ENCODE assay signal across 13 cellular contexts in genomic region chr2:185335879-185336278, GRCh38.
A peak's percentile ranks its signal among the peaks of the same experiment; 100 is the strongest.
DNase-seq lines count a peak whose midpoint lies in the region; ATAC-seq and TF ChIP-seq lines count a peak whose summit lies in the region.
"Had no signal": no experiment of that assay in that cellular context is flagged by ENCODE, and none has a peak within 500 bp of the region (broad histone marks: within the 10 kb centered on the region; RNA-seq: fewer than 3 reads in every experiment).

No MANE protein-coding gene starts in this region.

- POLR2A ChIA-PET in CD4-positive, alpha-beta memory T cell (lab: Charles Lee; ENCODE audit: partially characterized antibody): no interaction called here

- H3K4me1 ChIP-seq in mammary epithelial cell (ENCODE audit: insufficient read depth, low read length): peaks cover 12% of the 10 kb centered on the region
- no peaks in the 10 kb centered on the region for H3K4me1 ChIP-seq in CD4-positive, alpha-beta memory T cell (ENCODE audit: insufficient read depth, low read length)
- H3K4me1 ChIP-seq: A549 had no signal

- ATAC-seq in GM18861 (IDR thresholded peaks at IDR 0.05; ENCODE audit: unreplicated experiment) (no peak), Right ventricle myocardium superior (ENCODE audit: poor library complexity) (no peak)
- ATAC-seq: A549 had no signal

- no peak overlapping the region for H3K4me3 ChIP-seq in mammary epithelial cell (replicated peaks in 1 of 3; ENCODE audit: insufficient read depth in 1 of 3, low read depth in 2 of 3, low read length in 3 of 3)
- H3K4me3 ChIP-seq in CD4-positive, alpha-beta memory T cell (ENCODE audit: low read length in 2 of 2): no peak overlapping the region
- H3K4me3 ChIP-seq: A549 had no signal

- no peaks in the 10 kb centered on the region for H3K36me3 Mint-ChIP-seq in CD4-positive, alpha-beta memory T cell
- H3K36me3 Mint-ChIP-seq: CD14-positive monocyte; CD8-positive, alpha-beta memory T cell had no signal

- no peak overlapping the region for H2AFZ ChIP-seq in mammary epithelial cell (ENCODE audit: low read depth, low read length)

- H3K27ac Mint-ChIP-seq in CD4-positive, alpha-beta memory T cell: no peak overlapping the region
- H3K27ac Mint-ChIP-seq: CD14-positive monocyte; CD8-positive, alpha-beta memory T cell; H9 had no signal

- no TSS peak for BruUV-seq in mammary epithelial cell (replicated peaks; lab: Mats Ljungman, UMichigan)

- 67% methylated on average over 3 of the region's 3 CpGs for WGBS in mammary epithelial cell (ENCODE audit: low coverage, missing lambda C conversion rate)

- DNase-seq in HCEC 1CT: peak; percentile 67
- peak; percentile 36 for DNase-seq in LoVo (ENCODE audit: low spot score)
- peak; percentile 62 for DNase-seq in mammary epithelial cell
- DNase-seq in Right ventricle myocardium superior: no peak
- no peak for DNase-seq in activated naive CD4-positive, alpha-beta T cell treated with Interleukin-2 at 50 U/mL for 16 hours
- no peak for DNase-seq in CD4-positive, alpha-beta memory T cell
- DNase-seq: CD8-positive, alpha-beta memory T cell; DMS53; GOT3; H9 had no signal

- CTCF ChIA-PET in mammary epithelial cell (lab: Charles Lee; ENCODE audit: low non-redundant PET): interaction anchor here (0.7 kb wide), 1 partner anchor 1279 kb away, joined by 3 read pairs; no protein-coding TSS in a partner anchor
- CTCF ChIA-PET in CD4-positive, alpha-beta memory T cell (lab: Charles Lee; ENCODE audit: partially characterized antibody): no interaction called here

- H3K27me3 ChIP-seq in mammary epithelial cell (ENCODE audit: insufficient read depth, low read length): no peaks in the 10 kb centered on the region
- no peaks in the 10 kb centered on the region for H3K27me3 ChIP-seq in CD4-positive, alpha-beta memory T cell (ENCODE audit: insufficient read depth, low read length)

- H3K27me3 Mint-ChIP-seq in CD4-positive, alpha-beta memory T cell: no peaks in the 10 kb centered on the region
- H3K27me3 Mint-ChIP-seq: CD8-positive, alpha-beta memory T cell had no signal

- H3K4me2 ChIP-seq in mammary epithelial cell (ENCODE audit: insufficient read depth, low read depth, low read length): no peak overlapping the region
- H3K4me2 ChIP-seq: A549 had no signal

- intact Hi-C loops in mammary epithelial cell (cut with micrococcal nuclease): no loop called here
- intact Hi-C loops in Right ventricle myocardium superior (cut with DNase I): no loop called here
- intact Hi-C loops in CD4-positive, alpha-beta memory T cell (cut with micrococcal nuclease): no loop called here

- no peaks in the 10 kb centered on the region for H3K4me1 Mint-ChIP-seq in CD4-positive, alpha-beta memory T cell
- H3K4me1 Mint-ChIP-seq: CD14-positive monocyte; CD8-positive, alpha-beta memory T cell; H9 had no signal

- no peaks in the 10 kb centered on the region for H3K36me3 ChIP-seq in mammary epithelial cell (ENCODE audit: insufficient read depth, low read length)
- H3K36me3 ChIP-seq in CD4-positive, alpha-beta memory T cell (ENCODE audit: insufficient read depth, low read length): no peaks in the 10 kb centered on the region

- in situ Hi-C loops in mammary epithelial cell (cut with MboI; ENCODE audit: low sequenced_read_pairs in 2 of 2): no loop called here

- TF ChIP-seq CTCF in mammary epithelial cell (conservative IDR thresholded peaks at IDR 0.05 in 1 of 2, IDR thresholded peaks at IDR 0.05 in 1 of 2; ENCODE audit: extremely low read depth in 1 of 2, insufficient read depth in 1 of 2, low read depth in 1 of 2, low read length in 2 of 2): no peak

- H3K9ac ChIP-seq in mammary epithelial cell (ENCODE audit: insufficient read depth, low read length): no peak overlapping the region

- H4K20me1 ChIP-seq in mammary epithelial cell (ENCODE audit: insufficient read depth, low read length): no peaks in the 10 kb centered on the region

- H3K79me2 ChIP-seq in mammary epithelial cell (ENCODE audit: insufficient read depth, low read length): no peaks in the 10 kb centered on the region

- peaks cover 2 to 18% (median 10%) of the 10 kb centered on the region in 8 donors for H3K9me3 Mint-ChIP-seq in CD4-positive, alpha-beta memory T cell

- no peak overlapping the region for H3K4me3 Mint-ChIP-seq in CD4-positive, alpha-beta memory T cell
- H3K4me3 Mint-ChIP-seq: CD14-positive monocyte; CD8-positive, alpha-beta memory T cell; H9 had no signal

- no peak overlapping the region for H3K27ac ChIP-seq in mammary epithelial cell (ENCODE audit: insufficient read depth, low read depth, low read length)
- H3K27ac ChIP-seq in CD4-positive, alpha-beta memory T cell (ENCODE audit: low read depth, low read length): no peak overlapping the region
- H3K27ac ChIP-seq: A549 had no signal

- dilution Hi-C loops in mammary epithelial cell (cut with HindIII; ENCODE audit: low sequenced_read_pairs): no loop called here

- H3K9me3 ChIP-seq in mammary epithelial cell (replicated peaks; ENCODE audit: insufficient read depth, low read length): no peaks in the 10 kb centered on the region
- H3K9me3 ChIP-seq in CD4-positive, alpha-beta memory T cell (ENCODE audit: control insufficient read depth in 1 of 2, low read length in 2 of 2): peaks cover 0 to 3% of the 10 kb centered on the region in 2 donors

Comparison
In these comparisons a context has a peak if more than half of its experiments do, and no peak if none do; other contexts are left out.
1. DNase-seq: peak in HCEC 1CT (single experiment), LoVo (single experiment) and mammary epithelial cell (single experiment); none in Right ventricle myocardium superior (single experiment), activated naive CD4-positive, alpha-beta T cell treated with Interleukin-2 at 50 U/mL for 16 hours (single experiment) and CD4-positive, alpha-beta memory T cell (0 of 5).